ENCODE assay signal across 12 cellular contexts in the genomic region with DNA sequence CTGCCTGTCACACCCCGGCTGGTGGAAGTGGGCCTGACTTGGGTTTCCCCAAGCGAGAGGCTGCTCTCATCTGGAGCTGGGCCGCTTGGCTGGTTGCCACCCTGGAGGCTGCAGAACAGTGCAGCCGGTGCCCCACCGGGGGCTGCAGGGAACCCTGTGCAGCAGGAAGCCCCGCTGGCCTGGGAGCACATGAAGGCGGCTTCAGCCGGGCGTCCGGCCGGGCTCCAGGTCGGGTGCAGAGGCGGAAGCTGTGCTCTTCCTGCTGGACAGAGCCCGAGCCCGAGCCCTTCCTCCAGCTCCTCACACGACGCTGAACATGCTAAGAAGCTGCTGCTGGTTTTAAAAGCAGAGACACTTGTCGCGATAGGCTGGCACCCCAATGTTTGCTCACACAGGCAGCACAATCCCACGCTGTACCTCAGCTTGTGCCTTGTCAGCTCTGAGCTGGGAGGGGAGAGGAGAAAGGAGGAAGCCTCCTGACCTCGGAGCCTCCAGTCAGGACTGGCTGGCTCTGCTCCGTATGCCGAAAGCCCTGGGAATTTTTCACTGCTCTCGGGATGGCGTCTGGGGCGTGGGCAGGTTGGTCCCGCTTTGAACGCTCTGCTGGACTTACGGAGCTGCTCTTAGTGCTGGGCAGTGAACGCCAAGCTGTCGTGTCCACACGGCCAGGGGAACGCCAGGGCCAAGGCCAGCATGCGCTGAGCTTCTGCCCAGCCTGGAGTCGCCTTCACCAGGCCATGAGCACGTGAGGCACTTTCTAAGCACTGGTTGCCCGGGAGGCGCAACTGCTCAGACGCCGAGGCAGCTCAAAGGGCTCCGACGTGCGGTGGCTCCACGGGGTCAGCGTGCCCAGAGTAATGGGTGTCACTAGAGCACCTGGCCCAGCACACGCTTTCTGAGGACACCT. TPM values are rescaled to one million over a fixed set of nuclear protein-coding genes. Genes with fewer than 3 reads are reported as not detected.
DNase-seq lines count a peak whose midpoint lies in the region; ATAC-seq, FAIRE-seq and TF ChIP-seq lines count a peak whose summit lies in the region.
"Had no signal": no experiment of that assay in that cellular context is flagged by ENCODE, and none has a peak within 500 bp of the region (broad histone marks: within the 10 kb centered on the region; RNA-seq: fewer than 3 reads in every experiment).

No MANE protein-coding gene starts in this region.

- no peak for FAIRE-seq in pancreas (lab: Jason Lieb, UNC)
- FAIRE-seq: HTR-8/SVneo had no signal

- DNase-seq in DMS79 treated with DMSO at 0.1 percent for 48 hours (lab: John Stamatoyannopoulos, UW) (peak; percentile 40), SK-N-DZ (ENCODE audit: low spot score) (peak; percentile 38), head of caudate nucleus (peak in 27 of 42 donors; percentile 19 to 79 (median 61)), pancreas (peak in 4 of 6 donors; percentile 15 to 76 (median 70)), AML-193 (lab: John Stamatoyannopoulos, UW) (no peak), HEK293T (ENCODE audit: extremely low spot score) (no peak)
- no peak for DNase-seq in activated CD8-positive, alpha-beta memory T cell treated with anti-CD3 and anti-CD28 coated beads, Interleukin-2, amount 50 U/mL, for 4 hours
- DNase-seq: activated CD4-positive, alpha-beta T cell treated with anti-CD3 and anti-CD28 coated beads, Interleukin-2, amount 50 U/mL, for 4 hours; effector CD8-positive, alpha-beta T cell had no signal

- H3K27ac ChIP-seq in pancreas, result no peak overlapping the region

- no peaks in the 10 kb centered on the region for H3K4me1 ChIP-seq in pancreas

- H3K36me3 ChIP-seq in pancreas, result no peaks in the 10 kb centered on the region

- intact Hi-C loops in head of caudate nucleus (cut with DNase I) (loop anchor here (10.0 kb wide), 1 partner anchor 49 kb away; no protein-coding TSS in a partner anchor), pancreas (cut with DNase I) (no loop called here)

- WGBS in pancreas, 2 donors, result 59 to 67% methylated on average over 45 to 46 of the region's 46 CpGs

- ATAC-seq in pancreas (peak in 3 of 4 donors; percentile 52 to 67 (median 66)), HG02642 (IDR thresholded peaks at IDR 0.05; ENCODE audit: poor library complexity, unreplicated experiment) (no peak)
- ATAC-seq: GM23338 had no signal

- TF ChIP-seq CTCF in pancreas (IDR thresholded peaks at IDR 0.05), result no peak

- CTCF ChIA-PET in HEK293T (lab: Yijun Ruan, JAX), result interaction anchor here (0.6 to 1.2 kb wide), 3 partner anchors 12 to 163 kb away, joined by 3 to 5 read pairs (median 3); no protein-coding TSS in a partner anchor

- POLR2A ChIA-PET in HEK293T (lab: Yijun Ruan, JAX), result interaction anchor here (0.9 to 1.1 kb wide), 3 partner anchors 9 to 382 kb away, joined by 3 to 4 read pairs (median 3); partner anchors contain the start of genes CDK5R1 and MYO1D

- peak overlapping the region in 1 of 4 donors; percentile 12 for H3K4me3 ChIP-seq in pancreas
- H3K4me3 ChIP-seq: GM23338 had no signal

- no peaks in the 10 kb centered on the region for H3K27me3 ChIP-seq in pancreas

- H3K9me3 ChIP-seq in pancreas, result no peaks in the 10 kb centered on the region

TF ChIP-seq in HEK293T, 16 proteins besides CTCF, POLR2A, EP300 and RAD21:
- TF ChIP-seq NFRKB (IDR thresholded peaks at IDR 0.05) (no peak), TARDBP (IDR thresholded peaks at IDR 0.05) (no peak), HDGF (IDR thresholded peaks at IDR 0.05; ENCODE audit: borderline replicate concordance) (no peak), PKNOX1 (IDR thresholded peaks at IDR 0.05) (no peak), FOXK2 (IDR thresholded peaks at IDR 0.05) (no peak), ZNF384 (IDR thresholded peaks at IDR 0.05) (no peak), LEF1 (IDR thresholded peaks at IDR 0.05; ENCODE audit: borderline replicate concordance) (no peak)

RNA-seq across cellular contexts. Expression of gene CDK5R1, which starts 8.8 kb away (rescaled TPM):
- polyA plus RNA-seq in SK-N-DZ (2014; cell fraction: cytosol; rRNA removed), result 21.6 and 23.7 TPM in 2 replicates
- 20.3 and 21.7 TPM in 2 replicates for polyA plus RNA-seq in SK-N-DZ (2014; cell fraction: nucleus; rRNA removed)
- total RNA-seq in pancreas, result 1 to 10 TPM in 2 of 6 donors, under 1 TPM in 4; 0.46 to 1.7 (median 0.88) TPM
- 1 to 10 TPM; 1.5 to 5.1 TPM for polyA plus RNA-seq in pancreas

RNA-seq across cellular contexts. Expression of gene PSMD11, which starts 51.3 kb away (rescaled TPM):
- polyA plus RNA-seq in SK-N-DZ (2014; cell fraction: cytosol; rRNA removed), result 56.4 and 58.2 TPM in 2 replicates
- polyA plus RNA-seq in SK-N-DZ (2014; cell fraction: nucleus; rRNA removed), result 34.3 and 88.4 TPM in 2 replicates
- 10 to 100 TPM; 22.1 to 39.4 (median 32.7) TPM for total RNA-seq in pancreas
- polyA plus RNA-seq in pancreas, result 10 to 100 TPM; 23.5 to 35.6 TPM

Comparison
In these comparisons a context has a peak if more than half of its experiments do, and no peak if none do; other contexts are left out.
1. DNase-seq: peak in DMS79 treated with DMSO at 0.1 percent for 48 hours (single experiment), SK-N-DZ (single experiment), head of caudate nucleus (27 of 42) and pancreas (4 of 6); none in AML-193 (0 of 2), activated CD8-positive, alpha-beta memory T cell treated with anti-CD3 and anti-CD28 coated beads, Interleukin-2, amount 50 U/mL, for 4 hours (single experiment) and HEK293T (single experiment).